In genomic region chr15:68210821-68211655, GRCh38 we compare ENCODE assay signal across 1 cellular context.
TF ChIP-seq lines count a peak whose summit lies in the region.

No MANE protein-coding gene starts in this region.

TF ChIP-seq in HepG2, 621 proteins besides CTCF, POLR2A, EP300 and RAD21 (continued from another document):
- no peak for TF ChIP-seq ZNF256 (CRISPR knock-in tag; conservative IDR thresholded peaks at IDR 0.05)
- peak; percentile 26 for TF ChIP-seq XRCC5 (optimal IDR thresholded peaks at IDR 0.05; ENCODE audit: low read length)
- no peak for TF ChIP-seq ZFP36L2 (CRISPR knock-in tag; IDR thresholded peaks at IDR 0.05)
- TF ChIP-seq ZC3H13 (CRISPR knock-in tag; IDR thresholded peaks at IDR 0.05): no peak
- no peak for TF ChIP-seq ZNF607 (CRISPR knock-in tag; IDR thresholded peaks at IDR 0.05; ENCODE audit: borderline replicate concordance)
- no peak for TF ChIP-seq MTERF4 (CRISPR knock-in tag; IDR thresholded peaks at IDR 0.05)
- TF ChIP-seq STAG1 (CRISPR knock-in tag; IDR thresholded peaks at IDR 0.05): peak; percentile 71
- no peak for TF ChIP-seq ZBTB46 (CRISPR knock-in tag; IDR thresholded peaks at IDR 0.05; ENCODE audit: borderline replicate concordance)
- TF ChIP-seq CREM (IDR thresholded peaks at IDR 0.05): no peak
- TF ChIP-seq CREM (CRISPR knock-in tag; IDR thresholded peaks at IDR 0.05): no peak
